Comparison of ENCODE assay signal across 6 cellular contexts in the genomic region with DNA sequence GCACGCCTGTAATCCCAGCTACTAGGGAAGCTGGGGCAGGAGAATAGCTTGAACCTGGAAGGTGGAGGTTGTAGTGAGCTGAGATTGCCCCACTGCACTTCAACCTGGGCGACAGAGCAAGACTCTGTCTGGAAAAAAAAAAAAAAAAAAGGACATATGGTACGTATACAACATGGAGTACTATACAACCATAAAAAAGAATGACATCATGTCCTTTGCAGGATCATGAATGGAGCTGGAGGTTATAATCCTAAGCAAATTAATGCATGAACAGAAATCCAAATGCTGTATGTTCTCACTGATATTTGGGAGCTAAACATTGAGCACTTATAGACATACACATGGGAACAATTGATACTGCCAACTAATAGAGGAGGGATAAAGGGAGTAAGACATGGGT.
"Had no signal": no experiment of that assay in that cellular context is flagged by ENCODE, and none has a peak within 500 bp of the region (broad histone marks: within the 10 kb centered on the region; RNA-seq: fewer than 3 reads in every experiment).

No MANE protein-coding gene starts in this region.

- DNase-seq: IMR-90, KBM-7, KG1 had no signal

- FAIRE-seq: HTR-8/SVneo had no signal

- H3K4me3 ChIP-seq: K562 had no signal

- H3K27ac ChIP-seq: HL-60 had no signal

- ATAC-seq: K562 had no signal
